11 cellular contexts compared by ENCODE assay signal in genomic region chr10:3777876-3778707, GRCh38. TPM values are rescaled to one million over a fixed set of nuclear protein-coding genes. Genes with fewer than 3 reads are reported as not detected.
A peak's percentile ranks its signal among the peaks of the same experiment; 100 is the strongest.
DNase-seq lines count a peak whose midpoint lies in the region; ATAC-seq and TF ChIP-seq lines count a peak whose summit lies in the region.
"Had no signal": no experiment of that assay in that cellular context is flagged by ENCODE, and none has a peak within 500 bp of the region (broad histone marks: within the 10 kb centered on the region; RNA-seq: fewer than 3 reads in every experiment).

No MANE protein-coding gene starts in this region.

- H3K36me3 Mint-ChIP-seq in stimulated activated memory B cell treated with anti-CD40 and anti-IgM and Interleukin-4, amounts not matched to agents 10 μg/mL and 1 μg/mL and 100 μg/mL, for 72 hours = peaks cover 82% of the 10 kb centered on the region

- POLR2A ChIA-PET in RWPE1 (lab: Yijun Ruan, JAX; ENCODE audit: low non-redundant PET) = no interaction called here

- TF ChIP-seq CTCF in ascending aorta (IDR thresholded peaks at IDR 0.05) = no peak
- no peak for TF ChIP-seq CTCF in RWPE1 (conservative IDR thresholded peaks at IDR 0.05; ENCODE audit: low read depth)

- peaks cover 67% of the 10 kb centered on the region for H3K4me1 Mint-ChIP-seq in stimulated activated memory B cell treated with anti-CD40 and anti-IgM and Interleukin-4, amounts not matched to agents 10 μg/mL and 1 μg/mL and 100 μg/mL, for 72 hours

- peak overlapping the region; percentile 92 to 97 for H3K27ac ChIP-seq in ascending aorta
- H3K27ac ChIP-seq in RWPE1 = no peak overlapping the region
- H3K27ac ChIP-seq: 22Rv1 had no signal

- H3K4me3 ChIP-seq in ascending aorta = peak overlapping the region; percentile 79 to 99

- no peaks in the 10 kb centered on the region for H3K9me3 Mint-ChIP-seq in stimulated activated memory B cell treated with anti-CD40 and anti-IgM and Interleukin-4, amounts not matched to agents 10 μg/mL and 1 μg/mL and 100 μg/mL, for 72 hours

- intact Hi-C loops in ascending aorta (cut with DNase I) = loop anchor here (5.0 kb wide), 3 partner anchors 241 to 884 kb away; no protein-coding TSS in a partner anchor

- ATAC-seq in stimulated activated memory B cell treated with anti-CD40 and anti-IgM and Interleukin-4, amounts not matched to agents 10 μg/mL and 1 μg/mL and 100 μg/mL, for 72 hours = no peak
- ATAC-seq in HG03469 (IDR thresholded peaks at IDR 0.05; ENCODE audit: unreplicated experiment) = no peak

- peaks cover 21 to 45% of the 10 kb centered on the region in 2 donors for H3K4me1 ChIP-seq in ascending aorta

- no peaks in the 10 kb centered on the region for H3K27me3 ChIP-seq in ascending aorta

- no peak overlapping the region for H3K27ac Mint-ChIP-seq in stimulated activated memory B cell treated with anti-CD40 and anti-IgM and Interleukin-4, amounts not matched to agents 10 μg/mL and 1 μg/mL and 100 μg/mL, for 72 hours

- peaks cover 52 to 67% of the 10 kb centered on the region in 2 donors for H3K36me3 ChIP-seq in ascending aorta

- no peaks in the 10 kb centered on the region for H3K9me3 ChIP-seq in ascending aorta

- CTCF ChIA-PET in RWPE1 (lab: Yijun Ruan, JAX) = interaction anchor here (0.5 to 0.7 kb wide), 2 partner anchors 150 to 580 kb away, joined by 3 to 4 read pairs; no protein-coding TSS in a partner anchor

- no peaks in the 10 kb centered on the region for H3K27me3 Mint-ChIP-seq in stimulated activated memory B cell treated with anti-CD40 and anti-IgM and Interleukin-4, amounts not matched to agents 10 μg/mL and 1 μg/mL and 100 μg/mL, for 72 hours

- peak overlapping the region; percentile 54 for H3K4me3 Mint-ChIP-seq in stimulated activated memory B cell treated with anti-CD40 and anti-IgM and Interleukin-4, amounts not matched to agents 10 μg/mL and 1 μg/mL and 100 μg/mL, for 72 hours

- DNase-seq in DMS53 (lab: John Stamatoyannopoulos, UW) = peak; percentile 51
- no peak for DNase-seq in DMS53 treated with DMSO at 0.1 percent for 48 hours (lab: John Stamatoyannopoulos, UW; ENCODE audit: unreplicated experiment)
- no peak for DNase-seq in ascending aorta (ENCODE audit: low spot score in 2 of 2)
- peak; percentile 22 for DNase-seq in iris pigment epithelial cell (ENCODE audit: low read depth)
- DNase-seq in RWPE1 (ENCODE audit: low spot score) = no peak
- DNase-seq in activated gamma-delta T cell treated with Interleukin-2 at 50 U/mL for 16 hours = no peak
- DNase-seq: amniotic stem cell, NCI-H748 treated with DMSO at 0.1 percent for 48 hours had no signal

RNA-seq across cellular contexts. Expression of gene KLF6, which starts 6.9 kb away (rescaled TPM):
- 144 TPM for total RNA-seq in ascending aorta

Comparison
In these comparisons a context has a peak if more than half of its experiments do, and no peak if none do; other contexts are left out.
1. DNase-seq: peak in DMS53 (single experiment) and iris pigment epithelial cell (single experiment); none in DMS53 treated with DMSO at 0.1 percent for 48 hours (single experiment), ascending aorta (0 of 2), RWPE1 (single experiment) and activated gamma-delta T cell treated with Interleukin-2 at 50 U/mL for 16 hours (single experiment).